ENCODE assay signal across 23 cellular contexts in the genomic region with DNA sequence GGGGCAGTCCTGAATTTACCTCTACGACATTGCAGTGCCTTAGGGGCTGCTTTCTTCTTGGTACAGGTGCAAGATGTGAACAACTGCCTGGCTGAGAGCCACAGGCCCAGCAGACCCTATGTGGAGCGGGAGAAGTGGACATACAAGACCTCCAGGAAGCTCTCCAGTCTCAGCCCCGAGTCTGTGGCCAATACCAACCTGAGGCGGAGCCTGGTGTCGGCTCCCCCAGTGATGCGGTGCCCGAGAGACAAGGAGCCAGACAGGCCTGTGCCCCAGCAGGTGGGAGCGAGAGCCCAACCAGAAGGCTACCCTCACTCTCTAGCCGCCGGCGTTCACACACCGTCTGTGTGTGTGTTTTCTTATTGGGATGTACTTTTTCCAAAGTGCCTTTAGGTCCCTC. TPM values are rescaled to one million over a fixed set of nuclear protein-coding genes. Genes with fewer than 3 reads are reported as not detected.
"Had no signal": no experiment of that assay in that cellular context is flagged by ENCODE, and none has a peak within 500 bp of the region (broad histone marks: within the 10 kb centered on the region; RNA-seq: fewer than 3 reads in every experiment).

No MANE protein-coding gene starts in this region.

- H3K27me3 ChIP-seq: body of pancreas had no signal

- H3K27ac Mint-ChIP-seq: activated B cell treated with CpG ODN at 0.5 μM for 24 hours; activated CD4-positive, alpha-beta T cell treated with anti-CD3 and anti-CD28 coated beads, Interleukin-2, amount 10 ng/mL, durations not matched to agents 24 days and 14 days; activated CD8-positive, alpha-beta T cell treated with anti-CD3 and anti-CD28 coated beads, Interleukin-2, amount 10 ng/mL, durations not matched to agents 7 days and 5 days; activated naive CD8-positive, alpha-beta T cell treated with anti-CD3 and anti-CD28 coated beads for 36 hours; activated T-helper 1 cell treated with anti-CD3 and anti-CD28 coated beads, Interleukin-12 subunit alpha, Interleukin-12 subunit beta, Interleukin-2, Interleukin-4 antibody, amounts not matched to agents 30 ng/mL and 10 ng/mL and 1 ng/mL, durations not matched to agents 14 hours and 24 hours and 36 hours had no signal

- H3K27ac ChIP-seq: body of pancreas, neutrophil had no signal

- H3K4me1 ChIP-seq: body of pancreas had no signal

- H3K36me3 ChIP-seq: neutrophil had no signal

- FAIRE-seq: endothelial cell of umbilical vein, small intestine, TTC549 had no signal

- DNase-seq: activated B cell treated with CpG ODN at 0.5 μM for 24 hours; activated CD4-positive, alpha-beta T cell treated with anti-CD3 and anti-CD28 coated beads, Interleukin-2, amount 10 ng/mL, durations not matched to agents 24 days and 14 days; activated CD8-positive, alpha-beta T cell treated with anti-CD3 and anti-CD28 coated beads, Interleukin-2, amount 10 ng/mL, durations not matched to agents 7 days and 5 days; activated naive CD8-positive, alpha-beta T cell treated with anti-CD3 and anti-CD28 coated beads for 36 hours; amygdala; body of pancreas; central memory CD4-positive, alpha-beta T cell; cortex of kidney; effector CD4-positive, alpha-beta T cell; foreskin fibroblast; glutamatergic neuron; left colon; mucosa of descending colon; naive thymus-derived CD8-positive, alpha-beta T cell; posterior cingulate gyrus; small intestine; stimulated activated CD4-positive, alpha-beta T cell treated with anti-CD3 and anti-CD28 coated beads, Interleukin-4, amount 100 ng/mL, for 24 hours; stimulated activated naive CD4-positive, alpha-beta T cell; trophoblast cell had no signal

- H3K27me3 Mint-ChIP-seq: activated B cell treated with CpG ODN at 0.5 μM for 24 hours; activated CD4-positive, alpha-beta T cell treated with anti-CD3 and anti-CD28 coated beads, Interleukin-2, amount 10 ng/mL, durations not matched to agents 24 days and 14 days; activated naive CD8-positive, alpha-beta T cell treated with anti-CD3 and anti-CD28 coated beads for 36 hours; naive thymus-derived CD8-positive, alpha-beta T cell had no signal

- H3K4me3 ChIP-seq: body of pancreas, mucosa of descending colon had no signal

- ATAC-seq: activated CD8-positive, alpha-beta T cell treated with anti-CD3 and anti-CD28 coated beads, Interleukin-2, amount 10 ng/mL, durations not matched to agents 7 days and 5 days; body of pancreas; left colon; mucosa of descending colon; naive thymus-derived CD8-positive, alpha-beta T cell had no signal

- H3K4me3 Mint-ChIP-seq: activated B cell treated with CpG ODN at 0.5 μM for 24 hours; activated CD4-positive, alpha-beta T cell treated with anti-CD3 and anti-CD28 coated beads, Interleukin-2, amount 10 ng/mL, durations not matched to agents 24 days and 14 days; activated CD8-positive, alpha-beta T cell treated with anti-CD3 and anti-CD28 coated beads, Interleukin-2, amount 10 ng/mL, durations not matched to agents 7 days and 5 days; activated naive CD8-positive, alpha-beta T cell treated with anti-CD3 and anti-CD28 coated beads for 36 hours; activated T-helper 1 cell treated with anti-CD3 and anti-CD28 coated beads, Interleukin-12 subunit alpha, Interleukin-12 subunit beta, Interleukin-2, Interleukin-4 antibody, amounts not matched to agents 30 ng/mL and 10 ng/mL and 1 ng/mL, durations not matched to agents 14 hours and 24 hours and 36 hours; naive thymus-derived CD8-positive, alpha-beta T cell had no signal

- H3K4me1 Mint-ChIP-seq: activated B cell treated with CpG ODN at 0.5 μM for 24 hours; activated CD4-positive, alpha-beta T cell treated with anti-CD3 and anti-CD28 coated beads, Interleukin-2, amount 10 ng/mL, durations not matched to agents 24 days and 14 days; activated naive CD8-positive, alpha-beta T cell treated with anti-CD3 and anti-CD28 coated beads for 36 hours had no signal

RNA-seq across cellular contexts. Expression of a gene that starts 59.6 kb away (rescaled TPM):
- polyA plus RNA-seq: naive thymus-derived CD8-positive, alpha-beta T cell had no signal
